ENCODE assay signal across 10 cellular contexts in the genomic region with DNA sequence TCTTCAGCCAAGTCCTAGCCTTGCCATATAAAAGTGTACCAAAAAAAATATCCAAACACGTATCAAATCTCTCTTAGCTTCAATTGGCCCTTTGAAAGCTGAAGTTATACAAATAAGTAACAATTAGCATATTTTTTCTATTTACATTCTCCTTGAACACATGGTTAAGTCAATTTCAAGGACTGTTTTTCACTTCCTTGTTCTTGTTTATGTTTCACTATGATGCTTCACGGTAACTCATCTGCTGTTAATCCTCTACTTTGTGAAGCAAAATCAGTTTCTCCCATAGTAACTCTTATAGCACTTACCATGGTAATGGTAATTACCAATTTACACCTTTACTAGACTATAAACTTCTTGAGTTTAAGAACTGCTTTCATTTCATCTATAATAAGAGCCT. TPM values are rescaled to one million over a fixed set of nuclear protein-coding genes. Genes with fewer than 3 reads are reported as not detected.
DNase-seq lines count a peak whose midpoint lies in the region; ATAC-seq and TF ChIP-seq lines count a peak whose summit lies in the region.
"Had no signal": no experiment of that assay in that cellular context is flagged by ENCODE, and none has a peak within 500 bp of the region (broad histone marks: within the 10 kb centered on the region; RNA-seq: fewer than 3 reads in every experiment).

No MANE protein-coding gene starts in this region.

- H3K9me3 ChIP-seq in mesenchymal stem cell (ENCODE audit: control insufficient read depth, low read length), result no peaks in the 10 kb centered on the region
- H3K9me3 ChIP-seq in spleen, result no peaks in the 10 kb centered on the region
- H3K9me3 ChIP-seq in GM23248 (ENCODE audit: low read depth), result no peaks in the 10 kb centered on the region

- H3K79me2 ChIP-seq in GM23248 (ENCODE audit: insufficient read depth), result no peaks in the 10 kb centered on the region

- H3K4me2 ChIP-seq in mesenchymal stem cell (ENCODE audit: low read length, poor library complexity, severe bottlenecking) (no peak overlapping the region), GM23248 (ENCODE audit: unreplicated experiment) (no peak overlapping the region)

- no peaks in the 10 kb centered on the region for H3K36me3 ChIP-seq in mesenchymal stem cell (ENCODE audit: control insufficient read depth in 1 of 2, insufficient read depth in 2 of 2, low read depth in 1 of 2, low read length in 2 of 2)
- no peaks in the 10 kb centered on the region for H3K36me3 ChIP-seq in spleen
- H3K36me3 ChIP-seq in GM23248 (ENCODE audit: low read depth), result no peaks in the 10 kb centered on the region

- no peak overlapping the region for H2BK5ac ChIP-seq in mesenchymal stem cell (ENCODE audit: low read depth, low read length, poor library complexity, severe bottlenecking)

- H3K4me3 ChIP-seq in mesenchymal stem cell (ENCODE audit: insufficient read depth in 1 of 2, low read depth in 1 of 2, low read length in 2 of 2), result no peak overlapping the region
- no peak overlapping the region for H3K4me3 ChIP-seq in spleen
- H3K4me3 ChIP-seq in GM23248, result no peak overlapping the region

- TF ChIP-seq POLR2A in spleen (IDR thresholded peaks at IDR 0.05), result no peak

- H3K9ac ChIP-seq in mesenchymal stem cell (ENCODE audit: low read length) (no peak overlapping the region), GM23248 (no peak overlapping the region)

- H4K8ac ChIP-seq in mesenchymal stem cell (ENCODE audit: low read length), result no peak overlapping the region

- H3K4me1 ChIP-seq in mesenchymal stem cell (ENCODE audit: control insufficient read depth, insufficient read depth, low read depth, low read length) (no peaks in the 10 kb centered on the region), spleen (peaks cover 0 to 6% (median 0%) of the 10 kb centered on the region in 6 donors), GM23248 (ENCODE audit: insufficient read depth) (no peaks in the 10 kb centered on the region)

- in situ Hi-C loops in GM23248 (cut with MboI), result no loop called here

- H2AFZ ChIP-seq in mesenchymal stem cell (ENCODE audit: low read depth, low read length), result no peak overlapping the region
- H2AFZ ChIP-seq in GM23248, result no peak overlapping the region

- H4K20me1 ChIP-seq in GM23248 (ENCODE audit: insufficient read depth), result no peaks in the 10 kb centered on the region

- no peak overlapping the region for H3K4ac ChIP-seq in mesenchymal stem cell (ENCODE audit: low read depth in 1 of 2, low read length in 2 of 2)

- H2BK12ac ChIP-seq in mesenchymal stem cell (ENCODE audit: low read length in 2 of 2), result no peak overlapping the region

- H3K9me2 ChIP-seq in GM23248 (ENCODE audit: insufficient read depth), result no peaks in the 10 kb centered on the region

- H3K27me3 ChIP-seq in mesenchymal stem cell (ENCODE audit: control insufficient read depth in 1 of 2, insufficient read depth in 1 of 2, low read length in 2 of 2) (no peaks in the 10 kb centered on the region), spleen (replicated peaks in 1 of 7) (no peaks in the 10 kb centered on the region), GM23248 (replicated peaks; ENCODE audit: insufficient read depth) (no peaks in the 10 kb centered on the region)

- WGBS in mesenchymal stem cell, result 13% methylated on average over 1 of the region's 2 CpGs
- WGBS in spleen, 5 donors, result 60 to 71% (median 67%) methylated on average over 2 of the region's 2 CpGs
- 86 to 89% methylated on average over 2 of the region's 2 CpGs for WGBS in GM23248 (ENCODE audit: low coverage in 1 of 2, low lambda C conversion rate in 2 of 2, missing lambda C conversion rate in 2 of 2), 2 experiments

- no peak overlapping the region for H2BK120ac ChIP-seq in mesenchymal stem cell (ENCODE audit: low read depth, low read length)

- no peaks in the 10 kb centered on the region for H3K79me1 ChIP-seq in mesenchymal stem cell (replicated peaks; ENCODE audit: low read length, poor library complexity, severe bottlenecking)

- H3K14ac ChIP-seq in mesenchymal stem cell (ENCODE audit: low read length in 2 of 2), result no peak overlapping the region

- H3K27ac ChIP-seq in mesenchymal stem cell (ENCODE audit: low read length, poor library complexity, severe bottlenecking) (no peak overlapping the region), spleen (no peak overlapping the region), GM23248 (no peak overlapping the region)

- no peaks in the 10 kb centered on the region for H3F3A ChIP-seq in GM23248 (ENCODE audit: insufficient read depth)

- no peak overlapping the region for H2BK15ac ChIP-seq in mesenchymal stem cell (ENCODE audit: low read depth, poor library complexity, severe bottlenecking)

- no peak overlapping the region for H3K18ac ChIP-seq in mesenchymal stem cell (ENCODE audit: low read depth in 1 of 2, low read length in 2 of 2)

- H3K23ac ChIP-seq in mesenchymal stem cell (ENCODE audit: low read length in 2 of 2), result no peak overlapping the region

- H2AK5ac ChIP-seq in mesenchymal stem cell (ENCODE audit: low read length, severe bottlenecking), result no peak overlapping the region

- peak; percentile 95 for ATAC-seq in GM18861 (IDR thresholded peaks at IDR 0.05; ENCODE audit: unreplicated experiment)
- peak; percentile 94 for ATAC-seq in GM21529 (IDR thresholded peaks at IDR 0.05; ENCODE audit: unreplicated experiment)
- peak; percentile 90 for ATAC-seq in HG03159 (IDR thresholded peaks at IDR 0.05; ENCODE audit: unreplicated experiment)
- ATAC-seq: stimulated activated effector memory CD8-positive, alpha-beta T cell treated with anti-CD3 and anti-CD28 coated beads, Interleukin-12 subunit alpha, Interleukin-12 subunit beta, amount 100 ng/mL, for 72 hours had no signal

- DNase-seq in germinal center (ENCODE audit: low spot score) (peak; percentile 37), posterior vena cava (ENCODE audit: low spot score) (no peak), mesenchymal stem cell (no peak), spleen (no peak), GM23248 (no peak)
- DNase-seq: NCI-H446 treated with DMSO at 0.1 percent for 48 hours had no signal

- no peak for TF ChIP-seq CTCF in spleen (IDR thresholded peaks at IDR 0.05 in 8 of 11, conservative IDR thresholded peaks at IDR 0.05 in 3 of 11)

- no peak overlapping the region for H4K91ac ChIP-seq in mesenchymal stem cell (ENCODE audit: low read length)

- intact Hi-C loops in posterior vena cava (cut with DNase I), result no loop called here
- intact Hi-C loops in spleen (cut with DNase I; ENCODE audit: low total_unique reads), result no loop called here

RNA-seq across cellular contexts. Expression of gene SPRED1, which starts 10.6 kb away (rescaled TPM):
- total RNA-seq in posterior vena cava (10 to 100 TPM; 30.8 to 35.1 TPM), spleen (10 to 100 TPM; 15.1 to 36.9 (median 29.2) TPM)
- 22.0 TPM for polyA plus RNA-seq in mesenchymal stem cell (2013, experiment 1 of 2)
- polyA plus RNA-seq in mesenchymal stem cell (2013, experiment 2 of 2), result 23.3 TPM
- polyA plus RNA-seq in spleen (1 to 10 TPM; 3.1 to 5.7 (median 3.7) TPM), GM23248 (2016; fragmentation: Nextera tagmentation; extraction: Ambion mirVana) (10.2 and 11.6 TPM in 2 replicates)
- 33.5 and 34.0 TPM in 2 replicates for total RNA-seq in GM23248 (2014; rRNA removed; shearing (Covaris generic))
